Comparison of ENCODE assay signal across 21 cellular contexts in the genomic region with DNA sequence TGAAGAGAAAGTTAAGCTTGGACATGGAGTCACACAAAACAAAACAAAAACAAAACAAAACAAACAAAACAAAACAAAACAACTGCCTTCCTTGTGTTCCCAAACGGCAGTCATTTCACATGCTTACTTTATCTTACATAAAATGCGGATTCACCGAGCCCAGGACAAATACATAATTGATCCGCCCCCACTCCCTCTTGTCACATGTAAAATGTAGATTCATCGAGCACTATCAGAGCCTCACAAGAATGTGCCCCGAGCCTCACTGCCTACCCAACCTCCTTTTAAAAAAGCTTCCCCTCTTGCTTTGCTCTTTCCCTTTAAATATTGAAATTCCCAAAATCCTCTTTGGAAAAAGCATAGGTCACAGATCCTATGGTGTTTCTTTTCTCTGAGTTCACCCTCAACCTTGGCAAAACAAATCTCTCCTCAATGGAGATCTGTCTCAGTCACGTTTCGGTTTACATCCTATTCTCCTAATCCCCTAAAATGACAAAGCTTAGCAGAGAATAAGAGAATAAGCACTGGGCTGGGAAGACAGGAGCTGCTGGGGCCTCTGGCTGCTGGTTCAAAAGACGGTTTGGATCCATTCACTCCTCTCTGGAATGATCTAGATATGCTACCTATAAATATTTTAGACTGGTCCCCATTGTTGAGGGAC.
DNase-seq lines count a peak whose midpoint lies in the region; ATAC-seq, FAIRE-seq and TF ChIP-seq lines count a peak whose summit lies in the region.
"Had no signal": no experiment of that assay in that cellular context is flagged by ENCODE, and none has a peak within 500 bp of the region (broad histone marks: within the 10 kb centered on the region; RNA-seq: fewer than 3 reads in every experiment).

No MANE protein-coding gene starts in this region.

- no peak for DNase-seq in heart right ventricle
- DNase-seq in cardiac septum (ENCODE audit: low spot score): no peak
- DNase-seq in WTC11 (ENCODE audit: low spot score): no peak
- DNase-seq in keratinocyte (ENCODE audit: low read depth, low spot score): no peak
- no peak for DNase-seq in smooth muscle cell (lab: John Stamatoyannopoulos, UW; ENCODE audit: unreplicated experiment)
- no peak for DNase-seq in activated naive CD4-positive, alpha-beta T cell treated with anti-CD3 and anti-CD28 coated beads, Interleukin-2, amount 50 U/mL, for 16 hours
- DNase-seq in NCI-H345 (lab: John Stamatoyannopoulos, UW): no peak
- DNase-seq in NCI-H2081 (lab: John Stamatoyannopoulos, UW): no peak
- DNase-seq: activated CD4-positive, alpha-beta T cell treated with anti-CD3 and anti-CD28 coated beads for 1 hour; activated CD8-positive, alpha-beta memory T cell treated with anti-CD3 and anti-CD28 coated beads for 24 hours; activated naive CD4-positive, alpha-beta T cell treated with anti-CD3 and anti-CD28 coated beads, Interleukin-2, amount 10 ng/mL, durations not matched to agents 7 days and 5 days; activated T-cell treated with anti-CD3 and anti-CD28 coated beads, Interleukin-2, amount 50 U/mL, for 72 hours; Calu3; central memory CD4-positive, alpha-beta T cell; effector CD8-positive, alpha-beta T cell; NCI-H1694; SHP77 treated with DMSO at 0.1 percent for 48 hours had no signal

- H3K27me3 ChIP-seq in heart right ventricle (no peaks in the 10 kb centered on the region), keratinocyte (ENCODE audit: control insufficient read depth, extremely low read depth, insufficient read depth, low read length) (no peaks in the 10 kb centered on the region), smooth muscle cell (ENCODE audit: low read depth) (no peaks in the 10 kb centered on the region)
- H3K27me3 ChIP-seq: esophagus muscularis mucosa had no signal

- POLR2A ChIA-PET in WTC11 (lab: Charles Lee): no interaction called here

- ATAC-seq in heart right ventricle (no peak), WTC11 (no peak)
- ATAC-seq: activated T-cell treated with anti-CD3 and anti-CD28 coated beads, Interleukin-2, amount 50 U/mL, for 72 hours; sciatic nerve had no signal

- peaks cover 12% of the 10 kb centered on the region for H3K27me3 Mint-ChIP-seq in WTC11 (ENCODE audit: low read depth)

- intact Hi-C loops in heart right ventricle (cut with DNase I): loop anchor here in 8 of 10 donors (5.0 to 10.0 kb wide), 6 partner anchors 63 to 1005 kb away; partner anchors contain the start of gene WNK1 (in 2 of the 8)
- intact Hi-C loops in cardiac septum (cut with DNase I): loop anchor here (10.0 kb wide), 1 partner anchor 1005 kb away; no protein-coding TSS in a partner anchor

- H3K9ac ChIP-seq in keratinocyte (ENCODE audit: control insufficient read depth, extremely low read depth, insufficient read depth, low read length) (no peak overlapping the region), smooth muscle cell (ENCODE audit: low read depth) (no peak overlapping the region)

- H3K4me3 Mint-ChIP-seq in WTC11: no peak overlapping the region
- H3K4me3 Mint-ChIP-seq: activated naive CD4-positive, alpha-beta T cell treated with anti-CD3 and anti-CD28 coated beads, Interleukin-2, amount 10 ng/mL, durations not matched to agents 7 days and 5 days; activated T-cell treated with anti-CD3 and anti-CD28 coated beads, Interleukin-2, amount 50 U/mL, for 72 hours had no signal

- H3K9me1 ChIP-seq in keratinocyte (ENCODE audit: control insufficient read depth, extremely low read depth, insufficient read depth, low read length): no peaks in the 10 kb centered on the region

- H2AFZ ChIP-seq in keratinocyte (ENCODE audit: control insufficient read depth, low read length) (peak overlapping the region; percentile 32), smooth muscle cell (ENCODE audit: low read depth) (peak overlapping the region; percentile 30)

- H3K4me1 Mint-ChIP-seq in WTC11: peaks cover 21% of the 10 kb centered on the region

- H3K36me3 ChIP-seq in heart right ventricle (no peaks in the 10 kb centered on the region), keratinocyte (ENCODE audit: control insufficient read depth in 2 of 2, extremely low read depth in 1 of 2, insufficient read depth in 2 of 2, low read length in 2 of 2) (no peaks in the 10 kb centered on the region), smooth muscle cell (ENCODE audit: low read depth) (no peaks in the 10 kb centered on the region)
- H3K36me3 ChIP-seq: esophagus muscularis mucosa had no signal

- peak overlapping the region; percentile 48 for H3K4me2 ChIP-seq in keratinocyte (ENCODE audit: control insufficient read depth, extremely low read depth, insufficient read depth, low read depth, low read length)
- H3K4me2 ChIP-seq in smooth muscle cell: no peak overlapping the region

- no peaks in the 10 kb centered on the region; the same call in 1 of the 2 replicates for H3K36me3 Mint-ChIP-seq in WTC11

- CTCF ChIA-PET in WTC11 (lab: Charles Lee): interaction anchor here (0.6 to 1.8 kb wide), 3 partner anchors 9 to 171 kb away, joined by 7 to 9 read pairs (median 8); no protein-coding TSS in a partner anchor

- H3K4me3 ChIP-seq in heart right ventricle (no peak overlapping the region), keratinocyte (ENCODE audit: control insufficient read depth in 2 of 3, extremely low read depth in 1 of 3, insufficient read depth in 2 of 3, low read depth in 1 of 3, low read length in 3 of 3) (no peak overlapping the region), smooth muscle cell (no peak overlapping the region)
- H3K4me3 ChIP-seq: esophagus muscularis mucosa had no signal

- H3K9me3 Mint-ChIP-seq in WTC11: peaks cover 3% of the 10 kb centered on the region
- H3K9me3 Mint-ChIP-seq: activated naive CD4-positive, alpha-beta T cell treated with anti-CD3 and anti-CD28 coated beads, Interleukin-2, amount 10 ng/mL, durations not matched to agents 7 days and 5 days had no signal

- H3K27ac ChIP-seq in heart right ventricle (peak overlapping the region in 8 of 10 donors; percentile 17 to 71 (median 58)), keratinocyte (ENCODE audit: control insufficient read depth, insufficient read depth, low read length) (no peak overlapping the region), smooth muscle cell (ENCODE audit: low read depth) (no peak overlapping the region)
- H3K27ac ChIP-seq: esophagus muscularis mucosa had no signal

- H4K20me1 ChIP-seq in keratinocyte (ENCODE audit: control insufficient read depth, extremely low read depth, insufficient read depth, low read length) (no peaks in the 10 kb centered on the region), smooth muscle cell (ENCODE audit: low read depth) (no peaks in the 10 kb centered on the region)

- dilution Hi-C loops in keratinocyte (cut with MboI; ENCODE audit: extremely low pct_ligation_motif_present, low sequenced_read_pairs): no loop called here

- peaks cover 3% of the 10 kb centered on the region for H3F3A ChIP-seq in smooth muscle cell (ENCODE audit: low read depth)

- FAIRE-seq in keratinocyte (lab: Jason Lieb, UNC): no peak
- FAIRE-seq: frontal cortex, urothelium cell line had no signal

- 52 to 67% methylated on average over 9 of the region's 9 CpGs for WGBS in heart right ventricle, 2 donors
- 52% methylated on average over 9 of the region's 9 CpGs for WGBS in smooth muscle cell (ENCODE audit: low lambda C conversion rate)

- TF ChIP-seq CTCF in heart right ventricle (IDR thresholded peaks at IDR 0.05) (no peak), WTC11 (IDR thresholded peaks at IDR 0.05) (no peak), keratinocyte (optimal IDR thresholded peaks at IDR 0.05 in 1 of 3, IDR thresholded peaks at IDR 0.05 in 1 of 3, conservative IDR thresholded peaks at IDR 0.05 in 1 of 3; ENCODE audit: extremely low read depth in 1 of 3, insufficient read depth in 2 of 3, low read length in 3 of 3) (no peak), smooth muscle cell (IDR thresholded peaks at IDR 0.05; ENCODE audit: borderline replicate concordance, insufficient read depth, poor library complexity, severe bottlenecking) (no peak)

- no peaks in the 10 kb centered on the region for H3K9me3 ChIP-seq in heart right ventricle
- no peaks in the 10 kb centered on the region for H3K9me3 ChIP-seq in keratinocyte (ENCODE audit: control insufficient read depth, low read depth, low read length)
- H3K9me3 ChIP-seq in smooth muscle cell (replicated peaks; ENCODE audit: low read depth): no peaks in the 10 kb centered on the region
- H3K9me3 ChIP-seq: esophagus muscularis mucosa had no signal

- H3K4me1 ChIP-seq in heart right ventricle: peaks cover 24 to 56% (median 38%) of the 10 kb centered on the region in 9 donors
- peaks cover 27% of the 10 kb centered on the region for H3K4me1 ChIP-seq in keratinocyte (ENCODE audit: control insufficient read depth, extremely low read depth, insufficient read depth, low read length)
- peaks cover 16% of the 10 kb centered on the region for H3K4me1 ChIP-seq in smooth muscle cell (ENCODE audit: low read depth)

- no peaks in the 10 kb centered on the region for H3K79me2 ChIP-seq in keratinocyte (ENCODE audit: control insufficient read depth, insufficient read depth, low read length)
- no peaks in the 10 kb centered on the region for H3K79me2 ChIP-seq in smooth muscle cell (ENCODE audit: low read depth)

- peak overlapping the region; percentile 43; the same call in 1 of the 2 replicates for H3K27ac Mint-ChIP-seq in WTC11
- H3K27ac Mint-ChIP-seq: activated naive CD4-positive, alpha-beta T cell treated with anti-CD3 and anti-CD28 coated beads, Interleukin-2, amount 10 ng/mL, durations not matched to agents 7 days and 5 days; activated T-cell treated with anti-CD3 and anti-CD28 coated beads, Interleukin-2, amount 50 U/mL, for 72 hours had no signal

TF ChIP-seq in WTC11, 78 proteins besides CTCF, POLR2A, EP300 and RAD21 (continues in another document):
- TF ChIP-seq JAZF1 (CRISPR knock-in tag; IDR thresholded peaks at IDR 0.05) (no peak), NR3C1 (CRISPR knock-in tag; conservative IDR thresholded peaks at IDR 0.05; ENCODE audit: low read depth) (no peak)
- TF ChIP-seq, protein P1, sequence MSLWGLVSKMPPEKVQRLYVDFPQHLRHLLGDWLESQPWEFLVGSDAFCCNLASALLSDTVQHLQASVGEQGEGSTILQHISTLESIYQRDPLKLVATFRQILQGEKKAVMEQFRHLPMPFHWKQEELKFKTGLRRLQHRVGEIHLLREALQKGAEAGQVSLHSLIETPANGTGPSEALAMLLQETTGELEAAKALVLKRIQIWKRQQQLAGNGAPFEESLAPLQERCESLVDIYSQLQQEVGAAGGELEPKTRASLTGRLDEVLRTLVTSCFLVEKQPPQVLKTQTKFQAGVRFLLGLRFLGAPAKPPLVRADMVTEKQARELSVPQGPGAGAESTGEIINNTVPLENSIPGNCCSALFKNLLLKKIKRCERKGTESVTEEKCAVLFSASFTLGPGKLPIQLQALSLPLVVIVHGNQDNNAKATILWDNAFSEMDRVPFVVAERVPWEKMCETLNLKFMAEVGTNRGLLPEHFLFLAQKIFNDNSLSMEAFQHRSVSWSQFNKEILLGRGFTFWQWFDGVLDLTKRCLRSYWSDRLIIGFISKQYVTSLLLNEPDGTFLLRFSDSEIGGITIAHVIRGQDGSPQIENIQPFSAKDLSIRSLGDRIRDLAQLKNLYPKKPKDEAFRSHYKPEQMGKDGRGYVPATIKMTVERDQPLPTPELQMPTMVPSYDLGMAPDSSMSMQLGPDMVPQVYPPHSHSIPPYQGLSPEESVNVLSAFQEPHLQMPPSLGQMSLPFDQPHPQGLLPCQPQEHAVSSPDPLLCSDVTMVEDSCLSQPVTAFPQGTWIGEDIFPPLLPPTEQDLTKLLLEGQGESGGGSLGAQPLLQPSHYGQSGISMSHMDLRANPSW (CRISPR knock-in tag; conservative IDR thresholded peaks at IDR 0.05; ENCODE audit: low read depth): no peak

Comparison
In these comparisons a context has a peak if more than half of its experiments do, and no peak if none do; other contexts are left out.
1. H3K27ac ChIP-seq: peak in heart right ventricle (8 of 10); none in keratinocyte (single experiment) and smooth muscle cell (single experiment).